ENCODE assay signal across 1 cellular context in the genomic region with DNA sequence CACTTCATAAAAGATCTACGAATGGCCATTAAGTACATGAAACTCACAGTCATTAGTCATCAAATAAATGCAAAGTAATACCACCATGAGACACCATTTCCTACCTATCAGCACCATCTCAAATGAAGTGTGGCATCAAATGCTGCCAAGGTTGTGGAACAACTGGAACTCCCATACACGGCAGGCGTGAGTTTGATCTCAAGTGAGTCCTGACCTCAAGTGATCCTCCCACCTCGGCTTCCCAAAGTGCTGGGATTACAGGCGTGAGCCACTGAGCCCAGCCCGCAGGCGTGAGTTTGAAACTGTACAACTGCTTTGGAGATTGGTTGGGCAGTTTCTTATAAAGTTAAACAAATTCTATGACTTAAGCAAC.
TF ChIP-seq lines count a peak whose summit lies in the region.

No MANE protein-coding gene starts in this region.

TF ChIP-seq in GM12878, 131 proteins besides CTCF, POLR2A, EP300 and RAD21:
- no peak for TF ChIP-seq SMAD5 (IDR thresholded peaks at IDR 0.05; ENCODE audit: low read depth)
- TF ChIP-seq ZNF207 (IDR thresholded peaks at IDR 0.05; ENCODE audit: borderline replicate concordance): no peak
- no peak for TF ChIP-seq IKZF1 (conservative IDR thresholded peaks at IDR 0.05)
- TF ChIP-seq LARP7 (IDR thresholded peaks at IDR 0.05): no peak
- no peak for TF ChIP-seq TCF7 (IDR thresholded peaks at IDR 0.05; ENCODE audit: borderline replicate concordance)
- TF ChIP-seq RCOR1 (conservative IDR thresholded peaks at IDR 0.05; ENCODE audit: low read depth, low read length): no peak
- no peak for TF ChIP-seq JUNB (IDR thresholded peaks at IDR 0.05)
- no peak for TF ChIP-seq ZNF274 (IDR thresholded peaks at IDR 0.05; ENCODE audit: insufficient read depth, insufficient read length)
- no peak for TF ChIP-seq SIN3A (IDR thresholded peaks at IDR 0.05; ENCODE audit: low read depth, low read length)
- no peak for TF ChIP-seq RAD51 (IDR thresholded peaks at IDR 0.05)
- TF ChIP-seq SPI1 (IDR thresholded peaks at IDR 0.05; ENCODE audit: borderline replicate concordance, insufficient read depth, low read depth, low read length): no peak
- TF ChIP-seq, protein P1, sequence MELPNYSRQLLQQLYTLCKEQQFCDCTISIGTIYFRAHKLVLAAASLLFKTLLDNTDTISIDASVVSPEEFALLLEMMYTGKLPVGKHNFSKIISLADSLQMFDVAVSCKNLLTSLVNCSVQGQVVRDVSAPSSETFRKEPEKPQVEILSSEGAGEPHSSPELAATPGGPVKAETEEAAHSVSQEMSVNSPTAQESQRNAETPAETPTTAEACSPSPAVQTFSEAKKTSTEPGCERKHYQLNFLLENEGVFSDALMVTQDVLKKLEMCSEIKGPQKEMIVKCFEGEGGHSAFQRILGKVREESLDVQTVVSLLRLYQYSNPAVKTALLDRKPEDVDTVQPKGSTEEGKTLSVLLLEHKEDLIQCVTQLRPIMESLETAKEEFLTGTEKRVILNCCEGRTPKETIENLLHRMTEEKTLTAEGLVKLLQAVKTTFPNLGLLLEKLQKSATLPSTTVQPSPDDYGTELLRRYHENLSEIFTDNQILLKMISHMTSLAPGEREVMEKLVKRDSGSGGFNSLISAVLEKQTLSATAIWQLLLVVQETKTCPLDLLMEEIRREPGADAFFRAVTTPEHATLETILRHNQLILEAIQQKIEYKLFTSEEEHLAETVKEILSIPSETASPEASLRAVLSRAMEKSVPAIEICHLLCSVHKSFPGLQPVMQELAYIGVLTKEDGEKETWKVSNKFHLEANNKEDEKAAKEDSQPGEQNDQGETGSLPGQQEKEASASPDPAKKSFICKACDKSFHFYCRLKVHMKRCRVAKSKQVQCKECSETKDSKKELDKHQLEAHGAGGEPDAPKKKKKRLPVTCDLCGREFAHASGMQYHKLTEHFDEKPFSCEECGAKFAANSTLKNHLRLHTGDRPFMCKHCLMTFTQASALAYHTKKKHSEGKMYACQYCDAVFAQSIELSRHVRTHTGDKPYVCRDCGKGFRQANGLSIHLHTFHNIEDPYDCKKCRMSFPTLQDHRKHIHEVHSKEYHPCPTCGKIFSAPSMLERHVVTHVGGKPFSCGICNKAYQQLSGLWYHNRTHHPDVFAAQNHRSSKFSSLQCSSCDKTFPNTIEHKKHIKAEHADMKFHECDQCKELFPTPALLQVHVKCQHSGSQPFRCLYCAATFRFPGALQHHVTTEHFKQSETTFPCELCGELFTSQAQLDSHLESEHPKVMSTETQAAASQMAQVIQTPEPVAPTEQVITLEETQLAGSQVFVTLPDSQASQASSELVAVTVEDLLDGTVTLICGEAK (IDR thresholded peaks at IDR 0.05; ENCODE audit: borderline replicate concordance): no peak
- TF ChIP-seq NR2F1 (conservative IDR thresholded peaks at IDR 0.05): no peak
- TF ChIP-seq NFIC (IDR thresholded peaks at IDR 0.05; ENCODE audit: low read depth, low read length): no peak
- TF ChIP-seq MTA2 (IDR thresholded peaks at IDR 0.05; ENCODE audit: low read depth): no peak
- TF ChIP-seq TCF3 (IDR thresholded peaks at IDR 0.05; ENCODE audit: borderline replicate concordance, insufficient read depth, low read depth, low read length): no peak
